Comparison of ENCODE assay signal across 19 cellular contexts in genomic region chr3:141227752-141228151, GRCh38. TPM values are rescaled to one million over a fixed set of nuclear protein-coding genes. Genes with fewer than 3 reads are reported as not detected.
A peak's percentile ranks its signal among the peaks of the same experiment; 100 is the strongest.
DNase-seq lines count a peak whose midpoint lies in the region; ATAC-seq, FAIRE-seq and TF ChIP-seq lines count a peak whose summit lies in the region.
"Had no signal": no experiment of that assay in that cellular context is flagged by ENCODE, and none has a peak within 500 bp of the region (broad histone marks: within the 10 kb centered on the region; RNA-seq: fewer than 3 reads in every experiment).

No MANE protein-coding gene starts in this region.

- ATAC-seq in GM23338: no peak
- ATAC-seq: activated T-cell treated with anti-CD3 and anti-CD28 coated beads, Interleukin-2, amount 50 U/mL, for 72 hours; left ventricle myocardium superior had no signal

- H3K9ac ChIP-seq in astrocyte (ENCODE audit: low read length): no peak overlapping the region

- no peak overlapping the region for H3K27ac ChIP-seq in AG04450 (ENCODE audit: low read depth, low read length)
- H3K27ac ChIP-seq in GM23338 (ENCODE audit: low read depth): no peak overlapping the region
- H3K27ac ChIP-seq in astrocyte (ENCODE audit: low read depth, low read length): no peak overlapping the region
- no peak overlapping the region for H3K27ac ChIP-seq in hepatocyte
- H3K27ac ChIP-seq: tibial nerve had no signal

- peak overlapping the region; percentile 33; the same call in 1 of the 2 replicates for H3K4me2 ChIP-seq in GM23338
- no peak overlapping the region for H3K4me2 ChIP-seq in astrocyte (ENCODE audit: low read length)
- no peak overlapping the region for H3K4me2 ChIP-seq in hepatocyte

- H3K79me2 ChIP-seq in GM23338 (replicated peaks; ENCODE audit: insufficient read depth) (no peaks in the 10 kb centered on the region), astrocyte (ENCODE audit: insufficient read depth, low read length) (no peaks in the 10 kb centered on the region), hepatocyte (no peaks in the 10 kb centered on the region)

- H3K4me1 ChIP-seq in GM23338 (ENCODE audit: insufficient read depth) (peaks cover 34% of the 10 kb centered on the region), astrocyte (ENCODE audit: insufficient read depth, low read length) (peaks cover 16% of the 10 kb centered on the region), hepatocyte (ENCODE audit: insufficient read depth) (peaks cover 20% of the 10 kb centered on the region)

- H3K27me3 ChIP-seq in AG04450 (ENCODE audit: control insufficient read depth, insufficient read depth, low read length) (no peaks in the 10 kb centered on the region), GM23338 (ENCODE audit: insufficient read depth) (peaks cover 26% of the 10 kb centered on the region), astrocyte (ENCODE audit: insufficient read depth, low read length) (no peaks in the 10 kb centered on the region), hepatocyte (no peaks in the 10 kb centered on the region)
- H3K27me3 ChIP-seq: tibial nerve had no signal

- TF ChIP-seq CTCF in AG04450 (IDR thresholded peaks at IDR 0.05; ENCODE audit: low read depth, low read length) (no peak), GM23338 (conservative IDR thresholded peaks at IDR 0.05; ENCODE audit: low read depth in 2 of 2) (no peak), astrocyte (IDR thresholded peaks at IDR 0.05; ENCODE audit: insufficient read depth, low read depth, low read length) (no peak), hepatocyte (IDR thresholded peaks at IDR 0.05; ENCODE audit: poor library complexity) (no peak)

- H2AFZ ChIP-seq in GM23338 (no peak overlapping the region), astrocyte (ENCODE audit: low read depth, low read length) (no peak overlapping the region), hepatocyte (no peak overlapping the region)

- H3K36me3 Mint-ChIP-seq in GM23338 (ENCODE audit: low read depth) (peaks cover 8% of the 10 kb centered on the region; the same call in 1 of the 3 replicates), astrocyte (ENCODE audit: low read depth, unreplicated experiment) (no peaks in the 10 kb centered on the region)
- peaks cover 3% of the 10 kb centered on the region for H3K36me3 Mint-ChIP-seq in activated T-cell treated with anti-CD3 and anti-CD28 coated beads, Interleukin-2, amount 50 U/mL, for 24 hours (ENCODE audit: low read depth)

- H3K36me3 ChIP-seq in GM23338 (ENCODE audit: insufficient read depth): peaks cover 12% of the 10 kb centered on the region; the same call in 1 of the 2 replicates
- no peaks in the 10 kb centered on the region for H3K36me3 ChIP-seq in astrocyte (ENCODE audit: insufficient read depth, low read length)
- H3K36me3 ChIP-seq in hepatocyte (replicated peaks; ENCODE audit: insufficient read depth, low read depth): no peaks in the 10 kb centered on the region
- H3K36me3 ChIP-seq: tibial nerve had no signal

- H3K9me3 ChIP-seq in AG04450 (ENCODE audit: control insufficient read depth, insufficient read depth, low read length) (peaks cover 4% of the 10 kb centered on the region; the same call in 1 of the 2 replicates), astrocyte (ENCODE audit: insufficient read depth, low read depth, low read length) (no peaks in the 10 kb centered on the region), hepatocyte (ENCODE audit: low read depth) (peaks cover 4% of the 10 kb centered on the region)

- FAIRE-seq in astrocyte (lab: Jason Lieb, UNC): no peak
- FAIRE-seq: HTR-8/SVneo had no signal

- H3K27me3 Mint-ChIP-seq in GM23338 (ENCODE audit: insufficient read depth, low read depth, poor library complexity): peaks cover 26% of the 10 kb centered on the region
- peaks cover 25% of the 10 kb centered on the region for H3K27me3 Mint-ChIP-seq in astrocyte (ENCODE audit: low read depth, unreplicated experiment)
- no peaks in the 10 kb centered on the region for H3K27me3 Mint-ChIP-seq in activated T-cell treated with anti-CD3 and anti-CD28 coated beads, Interleukin-2, amount 50 U/mL, for 24 hours

- DNase-seq in AG04450 (ENCODE audit: low read depth, low spot score) (peak; percentile 51), GM23338 (ENCODE audit: low spot score) (no peak), astrocyte (ENCODE audit: low read depth) (peak; percentile 56), hepatocyte (ENCODE audit: low spot score) (peak; percentile 30), NCI-H748 (lab: John Stamatoyannopoulos, UW; ENCODE audit: unreplicated experiment) (no peak), anterior cingulate cortex (lab: John Stamatoyannopoulos, UW) (no peak), islet precursor cell (no peak)
- no peak for DNase-seq in activated T-cell treated with anti-CD3 and anti-CD28 coated beads, Interleukin-2, amount 50 U/mL, for 24 hours
- DNase-seq: activated CD4-positive, alpha-beta T cell treated with anti-CD3 and anti-CD28 coated beads, Interleukin-2, amount 50 U/mL, for 1 hour; activated T-cell treated with anti-CD3 and anti-CD28 coated beads, Interleukin-2, amount 50 U/mL, for 72 hours; DMS79; H9; left ventricle myocardium superior; NCI-H2107; NK-92 treated with Interleukin-12 subunit alpha and Interleukin-12 subunit beta, amount 100 ng/mL, for 24 hours; stimulated activated CD4-positive, alpha-beta T cell treated with anti-CD3 and anti-CD28 coated beads, Interleukin-4, amount 100 ng/mL, for 1 hour; T-helper 9 cell had no signal

- peaks cover 10% of the 10 kb centered on the region; the same call in 1 of the 2 replicates for H3F3A ChIP-seq in GM23338 (replicated peaks; ENCODE audit: low read depth)

- POLR2A ChIA-PET in AG04450 (lab: Yijun Ruan, JAX): no interaction called here

- H3K9me2 ChIP-seq in GM23338 (ENCODE audit: insufficient read depth) (0 out of 2 replicates have a peak, but pooled peaks cover 4% of the 10 kb centered on the region), hepatocyte (replicated peaks; ENCODE audit: insufficient read depth) (no peaks in the 10 kb centered on the region)

- no peak overlapping the region for H3K4me3 ChIP-seq in AG04450 (ENCODE audit: low read depth, low read length)
- H3K4me3 ChIP-seq in GM23338: no peak overlapping the region
- H3K4me3 ChIP-seq in astrocyte (ENCODE audit: insufficient read depth, low read depth, low read length): no peak overlapping the region
- H3K4me3 ChIP-seq in hepatocyte: no peak overlapping the region
- H3K4me3 ChIP-seq: tibial nerve had no signal

- H4K20me1 ChIP-seq in GM23338 (replicated peaks; ENCODE audit: insufficient read depth) (no peaks in the 10 kb centered on the region), astrocyte (ENCODE audit: insufficient read depth, low read length) (no peaks in the 10 kb centered on the region), hepatocyte (ENCODE audit: insufficient read depth, poor library complexity, severe bottlenecking) (no peaks in the 10 kb centered on the region)

- H3K4me1 Mint-ChIP-seq in GM23338 (peaks cover 39% of the 10 kb centered on the region), astrocyte (ENCODE audit: low read depth, unreplicated experiment) (peaks cover 4% of the 10 kb centered on the region)
- peaks cover 16% of the 10 kb centered on the region for H3K4me1 Mint-ChIP-seq in activated T-cell treated with anti-CD3 and anti-CD28 coated beads, Interleukin-2, amount 50 U/mL, for 24 hours (ENCODE audit: low read depth)

- no peak overlapping the region for H3K27ac Mint-ChIP-seq in GM23338
- H3K27ac Mint-ChIP-seq in astrocyte (ENCODE audit: unreplicated experiment): peak overlapping the region; percentile 62
- H3K27ac Mint-ChIP-seq in activated T-cell treated with anti-CD3 and anti-CD28 coated beads, Interleukin-2, amount 50 U/mL, for 24 hours: no peak overlapping the region
- H3K27ac Mint-ChIP-seq: activated T-cell treated with anti-CD3 and anti-CD28 coated beads, Interleukin-2, amount 50 U/mL, for 72 hours; H9 had no signal

- H3K9me3 Mint-ChIP-seq in GM23338: peaks cover 10% of the 10 kb centered on the region
- peaks cover 2% of the 10 kb centered on the region for H3K9me3 Mint-ChIP-seq in astrocyte (ENCODE audit: unreplicated experiment)
- no peaks in the 10 kb centered on the region for H3K9me3 Mint-ChIP-seq in activated T-cell treated with anti-CD3 and anti-CD28 coated beads, Interleukin-2, amount 50 U/mL, for 24 hours

- CTCF ChIA-PET in AG04450 (lab: Charles Lee): no interaction called here

- H3K4me3 Mint-ChIP-seq in GM23338 (no peak overlapping the region; the same call in 2 of the 3 replicates), astrocyte (ENCODE audit: unreplicated experiment) (no peak overlapping the region)
- H3K4me3 Mint-ChIP-seq in activated T-cell treated with anti-CD3 and anti-CD28 coated beads, Interleukin-2, amount 50 U/mL, for 24 hours: no peak overlapping the region
- H3K4me3 Mint-ChIP-seq: activated T-cell treated with anti-CD3 and anti-CD28 coated beads, Interleukin-2, amount 50 U/mL, for 72 hours had no signal

TF ChIP-seq in GM23338, 12 proteins besides CTCF, POLR2A, EP300 and RAD21:
- no peak for TF ChIP-seq POLR2AphosphoS5 (IDR thresholded peaks at IDR 0.05; ENCODE audit: low read depth)
- TF ChIP-seq EZH2phosphoT487 (IDR thresholded peaks at IDR 0.05; ENCODE audit: unreplicated experiment): no peak
- TF ChIP-seq JUNB (IDR thresholded peaks at IDR 0.05; ENCODE audit: unreplicated experiment): no peak
TF ChIP-seq in GM23338: peak in this region for 0.

RNA-seq across cellular contexts. Expression of gene PXYLP1, which starts 3.9 kb away (rescaled TPM):
- polyA plus RNA-seq in AG04450 (2011; rRNA removed) (20.0 and 21.7 TPM in 2 replicates), GM23338 (2016; fragmentation: Nextera tagmentation; extraction: Ambion mirVana) (8.9 and 9.3 TPM in 2 replicates), hepatocyte (14.5 and 21.3 TPM in 2 replicates)
- polyA minus RNA-seq in AG04450 (2011; rRNA and poly(A)+ RNA removed): 20.2 and 21.6 TPM in 2 replicates
- total RNA-seq in GM23338 (2014; rRNA removed; shearing (Covaris generic)): 20.1 TPM in 2 replicates
- total RNA-seq in astrocyte (4.5 and 6.1 TPM in 2 replicates), hepatocyte (25.8 and 29.2 TPM in 2 replicates)

Comparison
In these comparisons a context has a peak if more than half of its experiments do, and no peak if none do; other contexts are left out.
1. DNase-seq: peak in AG04450 (single experiment), astrocyte (single experiment) and hepatocyte (single experiment); none in GM23338 (single experiment), NCI-H748 (single experiment), anterior cingulate cortex (0 of 58), islet precursor cell (single experiment) and activated T-cell treated with anti-CD3 and anti-CD28 coated beads, Interleukin-2, amount 50 U/mL, for 24 hours (single experiment).